Comparison of ENCODE assay signal across 8 cellular contexts in genomic region chr12:25957898-25958253, GRCh38. TPM values are rescaled to one million over a fixed set of nuclear protein-coding genes. Genes with fewer than 3 reads are reported as not detected.
DNase-seq lines count a peak whose midpoint lies in the region; ATAC-seq and TF ChIP-seq lines count a peak whose summit lies in the region.

No MANE protein-coding gene starts in this region.

- CTCF ChIA-PET in PC-3 (lab: Charles Lee) = interaction anchor here (0.6 kb wide), 1 partner anchor 60 kb away, joined by 3 read pairs; no protein-coding TSS in a partner anchor

- no peaks in the 10 kb centered on the region for H3K9me3 ChIP-seq in PC-3 (ENCODE audit: low read length)
- H3K9me3 ChIP-seq in duodenal mucosa (ENCODE audit: control insufficient read depth in 1 of 2, low read length in 2 of 2) = no peaks in the 10 kb centered on the region
- H3K9me3 ChIP-seq in mononuclear cell (ENCODE audit: low read depth, low read length) = no peaks in the 10 kb centered on the region

- 0 out of 2 replicates have a peak, but pooled peaks cover 5% of the 10 kb centered on the region for H3K9me2 ChIP-seq in PC-3 (replicated peaks; ENCODE audit: low read length)

- peak; percentile 28 for ATAC-seq in PC-3
- ATAC-seq in HG02852 (IDR thresholded peaks at IDR 0.05; ENCODE audit: unreplicated experiment) = no peak

- BruUV-seq in PC-3 (replicated peaks; lab: Mats Ljungman, UMichigan) = no TSS peak

- H3K4me3 Mint-ChIP-seq in activated T-cell treated with anti-CD3 and anti-CD28 coated beads, Interleukin-2, amount 50 U/mL, for 24 hours = peak overlapping the region; percentile 70

- no peaks in the 10 kb centered on the region for H3K9me3 Mint-ChIP-seq in activated T-cell treated with anti-CD3 and anti-CD28 coated beads, Interleukin-2, amount 50 U/mL, for 24 hours

- no peaks in the 10 kb centered on the region for H3K36me3 Mint-ChIP-seq in activated T-cell treated with anti-CD3 and anti-CD28 coated beads, Interleukin-2, amount 50 U/mL, for 24 hours (ENCODE audit: low read depth)

- peak overlapping the region; percentile 96 for H3K27ac ChIP-seq in PC-3 (ENCODE audit: low read length)
- H3K27ac ChIP-seq in duodenal mucosa (ENCODE audit: low read depth, low read length) = peak overlapping the region; percentile 66

- POLR2A ChIA-PET in PC-3 (lab: Charles Lee; ENCODE audit: unreplicated experiment) = interaction anchor here (0.6 to 1.0 kb wide), 10 partner anchors 33 to 1023 kb away, joined by 3 to 14 read pairs (median 5); no protein-coding TSS in a partner anchor

- H3K27me3 ChIP-seq in PC-3 (ENCODE audit: low read length) (no peaks in the 10 kb centered on the region), duodenal mucosa (ENCODE audit: control insufficient read depth in 1 of 2, insufficient read depth in 2 of 2, low read length in 2 of 2) (peaks cover 9 to 40% of the 10 kb centered on the region in 2 donors), mononuclear cell (ENCODE audit: insufficient read depth, low read length) (peaks cover 58% of the 10 kb centered on the region)

- no peaks in the 10 kb centered on the region for H3K36me3 ChIP-seq in PC-3 (ENCODE audit: low read depth, low read length)
- no peaks in the 10 kb centered on the region for H3K36me3 ChIP-seq in duodenal mucosa (ENCODE audit: control insufficient read depth in 1 of 2, insufficient read depth in 2 of 2, low read length in 2 of 2)

- H3K27ac Mint-ChIP-seq in activated T-cell treated with anti-CD3 and anti-CD28 coated beads, Interleukin-2, amount 50 U/mL, for 24 hours = peak overlapping the region; percentile 47

- H3K4me2 ChIP-seq in PC-3 (ENCODE audit: low read length) = peak overlapping the region; percentile 89

- H3K4me3 ChIP-seq in PC-3 (ENCODE audit: low read length) = peak overlapping the region; percentile 83
- H3K4me3 ChIP-seq in duodenal mucosa (ENCODE audit: low read depth in 1 of 2, low read length in 2 of 2) = peak overlapping the region; percentile 52 to 58
- H3K4me3 ChIP-seq in mononuclear cell (ENCODE audit: low read length) = peak overlapping the region; percentile 26

- intact Hi-C loops in PC-3 (cut with micrococcal nuclease) = loop anchor here (1.0 to 5.0 kb wide), 3 partner anchors 29 to 521 kb away; no protein-coding TSS in a partner anchor

- peak overlapping the region; percentile 91 for H3K9ac ChIP-seq in PC-3 (ENCODE audit: low read length)
- peak overlapping the region; percentile 39 to 48 for H3K9ac ChIP-seq in duodenal mucosa (ENCODE audit: low read depth in 1 of 2, low read length in 2 of 2)

- peaks cover 27% of the 10 kb centered on the region for H4K20me1 ChIP-seq in PC-3 (ENCODE audit: low read length)

- H3K79me2 ChIP-seq in PC-3 (ENCODE audit: low read length) = peaks cover 39% of the 10 kb centered on the region

- H3F3A ChIP-seq in PC-3 (ENCODE audit: low read length, unreplicated experiment) = no peaks in the 10 kb centered on the region

- peaks cover 23% of the 10 kb centered on the region for H3K4me1 Mint-ChIP-seq in activated T-cell treated with anti-CD3 and anti-CD28 coated beads, Interleukin-2, amount 50 U/mL, for 24 hours (ENCODE audit: low read depth)

- no peak for DNase-seq in activated T-cell treated with anti-CD3 and anti-CD28 coated beads, Interleukin-2, amount 50 U/mL, for 24 hours
- no peak for DNase-seq in activated T-cell treated with anti-CD3 and anti-CD28 coated beads, Interleukin-2, amount 50 U/mL, for 1 hour
- peak; percentile 88 for DNase-seq in PC-3
- DNase-seq in ureter (ENCODE audit: low spot score) = peak; percentile 55
- DNase-seq in central memory CD4-positive, alpha-beta T cell = no peak

- H3K4me1 ChIP-seq in PC-3 (ENCODE audit: insufficient read depth, low read length) (peaks cover 26% of the 10 kb centered on the region), duodenal mucosa (ENCODE audit: control insufficient read depth in 1 of 2, insufficient read depth in 2 of 2, low read length in 2 of 2) (peaks cover 7 to 8% of the 10 kb centered on the region in 2 donors), mononuclear cell (ENCODE audit: insufficient read depth, low read length) (peaks cover 21% of the 10 kb centered on the region)

- peaks cover 78% of the 10 kb centered on the region for H3K27me3 Mint-ChIP-seq in activated T-cell treated with anti-CD3 and anti-CD28 coated beads, Interleukin-2, amount 50 U/mL, for 24 hours

- H2AFZ ChIP-seq in PC-3 (ENCODE audit: low read length) = peak overlapping the region; percentile 89

- TF ChIP-seq CTCF in PC-3 (conservative IDR thresholded peaks at IDR 0.05; ENCODE audit: low read depth, low read length) = no peak

RNA-seq across cellular contexts. Expression of gene RASSF8, which starts 0.6 kb away (rescaled TPM):
- total RNA-seq in PC-3 (2014; rRNA removed) (51.2 and 87.8 TPM in 2 replicates), mononuclear cell (0.21 TPM), ureter (23.0 TPM)

Comparison
In these comparisons a context has a peak if more than half of its experiments do, and no peak if none do; other contexts are left out.
1. DNase-seq: peak in PC-3 (single experiment) and ureter (single experiment); none in activated T-cell treated with anti-CD3 and anti-CD28 coated beads, Interleukin-2, amount 50 U/mL, for 24 hours (single experiment), activated T-cell treated with anti-CD3 and anti-CD28 coated beads, Interleukin-2, amount 50 U/mL, for 1 hour (single experiment) and central memory CD4-positive, alpha-beta T cell (single experiment).
2. H3K4me3 ChIP-seq: peak in every context shown above with its lines; median percentile 83 in PC-3; 55 in duodenal mucosa; 26 in mononuclear cell.
3. RNA of gene RASSF8, which starts 0.6 kb away (total RNA-seq): 51.2 to 87.8 TPM in PC-3 and 23.0 TPM in ureter (single experiment); 0.21 TPM in mononuclear cell (single experiment); every median in the first group is over 10 times any median in the second.